Comparison of ENCODE assay signal across 17 cellular contexts in genomic region chr2:12500899-12501298, GRCh38.
DNase-seq lines count a peak whose midpoint lies in the region; ATAC-seq, FAIRE-seq and TF ChIP-seq lines count a peak whose summit lies in the region.
"Had no signal": no experiment of that assay in that cellular context is flagged by ENCODE, and none has a peak within 500 bp of the region (broad histone marks: within the 10 kb centered on the region; RNA-seq: fewer than 3 reads in every experiment).

No MANE protein-coding gene starts in this region.

- H3K9me3 ChIP-seq in left ventricle myocardium inferior (replicated peaks) (no peaks in the 10 kb centered on the region), uterus (no peaks in the 10 kb centered on the region), smooth muscle cell (replicated peaks; ENCODE audit: low read depth) (no peaks in the 10 kb centered on the region), small intestine (ENCODE audit: control insufficient read depth, low read depth) (no peaks in the 10 kb centered on the region)
- H3K9me3 ChIP-seq: vagina had no signal

- no peak overlapping the region for H3K9ac ChIP-seq in smooth muscle cell (ENCODE audit: low read depth)

- H3K27me3 ChIP-seq in left ventricle myocardium inferior (ENCODE audit: low read depth), result no peaks in the 10 kb centered on the region
- no peaks in the 10 kb centered on the region for H3K27me3 ChIP-seq in uterus
- no peaks in the 10 kb centered on the region for H3K27me3 ChIP-seq in smooth muscle cell (ENCODE audit: low read depth)
- no peaks in the 10 kb centered on the region for H3K27me3 ChIP-seq in small intestine (ENCODE audit: control insufficient read depth in 2 of 2, insufficient read depth in 2 of 2, low read length in 2 of 2)
- H3K27me3 ChIP-seq: vagina had no signal

- no peak overlapping the region for H2AFZ ChIP-seq in smooth muscle cell (ENCODE audit: low read depth)

- H3K4me1 Mint-ChIP-seq in T-helper 1 cell treated with Interleukin-12 subunit alpha and Interleukin-12 subunit beta and Interleukin-4 antibody, amounts not matched to agents 30 μg/mL and 1 μg/mL, for 36 hours (ENCODE audit: low read depth), result peaks cover 84% of the 10 kb centered on the region
- H3K4me1 Mint-ChIP-seq in immature natural killer cell, result peaks cover 92 to 94% of the 10 kb centered on the region in 2 donors
- H3K4me1 Mint-ChIP-seq: mesothelial cell of epicardium had no signal

- no peak for ATAC-seq in left cardiac atrium
- ATAC-seq in left colon, result no peak
- ATAC-seq: Panc1 had no signal

- H3K9me3 Mint-ChIP-seq in T-helper 1 cell treated with Interleukin-12 subunit alpha and Interleukin-12 subunit beta and Interleukin-4 antibody, amounts not matched to agents 30 μg/mL and 1 μg/mL, for 36 hours, result peaks cover 17% of the 10 kb centered on the region
- H3K9me3 Mint-ChIP-seq in immature natural killer cell, result no peaks in the 10 kb centered on the region
- H3K9me3 Mint-ChIP-seq: mesothelial cell of epicardium had no signal

- no peaks in the 10 kb centered on the region for H3K36me3 ChIP-seq in left ventricle myocardium inferior
- H3K36me3 ChIP-seq in uterus, result no peaks in the 10 kb centered on the region
- no peaks in the 10 kb centered on the region for H3K36me3 ChIP-seq in smooth muscle cell (ENCODE audit: low read depth)
- no peaks in the 10 kb centered on the region for H3K36me3 ChIP-seq in small intestine (ENCODE audit: control insufficient read depth in 2 of 2, insufficient read depth in 2 of 2, low read length in 2 of 2)
- H3K36me3 ChIP-seq: vagina had no signal

- no peak for DNase-seq in left ventricle myocardium inferior
- DNase-seq in left cardiac atrium, result no peak
- DNase-seq in immature natural killer cell, result no peak
- DNase-seq in uterus, result no peak
- DNase-seq in smooth muscle cell (lab: John Stamatoyannopoulos, UW; ENCODE audit: unreplicated experiment), result no peak
- DNase-seq in left colon, result no peak
- no peak for DNase-seq in small intestine
- DNase-seq: anterior cingulate cortex, MV-4-11, nucleus accumbens had no signal

- no peaks in the 10 kb centered on the region for H3F3A ChIP-seq in smooth muscle cell (ENCODE audit: low read depth)

- peak overlapping the region; percentile 86 for H3K27ac ChIP-seq in left ventricle myocardium inferior (replicated peaks)
- peak overlapping the region; percentile 27 to 54 for H3K27ac ChIP-seq in uterus
- H3K27ac ChIP-seq in smooth muscle cell (ENCODE audit: low read depth), result no peak overlapping the region
- peak overlapping the region in 1 of 2 donors; percentile 12 for H3K27ac ChIP-seq in small intestine (ENCODE audit: low read depth in 1 of 2, low read length in 1 of 2)
- H3K27ac ChIP-seq: vagina, VCaP had no signal

- no peak overlapping the region for H3K4me2 ChIP-seq in smooth muscle cell

- H3K4me3 Mint-ChIP-seq in T-helper 1 cell treated with Interleukin-12 subunit alpha and Interleukin-12 subunit beta and Interleukin-4 antibody, amounts not matched to agents 30 μg/mL and 1 μg/mL, for 36 hours, result peak overlapping the region; percentile 19
- peak overlapping the region; percentile 74 to 86 (median 84) for H3K4me3 Mint-ChIP-seq in immature natural killer cell
- H3K4me3 Mint-ChIP-seq: mesothelial cell of epicardium had no signal

- 96% methylated on average over 1 of the region's 1 CpG for WGBS in smooth muscle cell (ENCODE audit: low lambda C conversion rate)
- 71 to 97% (median 73%) methylated on average over 1 of the region's 1 CpG for WGBS in small intestine, 3 donors

- H3K27ac Mint-ChIP-seq in T-helper 1 cell treated with Interleukin-12 subunit alpha and Interleukin-12 subunit beta and Interleukin-4 antibody, amounts not matched to agents 30 μg/mL and 1 μg/mL, for 36 hours, result peak overlapping the region; percentile 89
- peak overlapping the region; percentile 87 to 97 (median 95) for H3K27ac Mint-ChIP-seq in immature natural killer cell
- H3K27ac Mint-ChIP-seq: mesothelial cell of epicardium; stimulated activated naive B cell treated with anti-CD40 and anti-IgM and Interleukin-4, amounts not matched to agents 10 μg/mL and 1 μg/mL and 100 μg/mL, for 72 hours had no signal

- intact Hi-C loops in left ventricle myocardium inferior (cut with micrococcal nuclease) (no loop called here), left cardiac atrium (cut with DNase I) (no loop called here), uterus (cut with DNase I; ENCODE audit: low total_unique reads) (no loop called here), left colon (cut with DNase I, micrococcal nuclease) (no loop called here)

- no peak for TF ChIP-seq POLR2A in uterus (IDR thresholded peaks at IDR 0.05)

- H4K20me1 ChIP-seq in smooth muscle cell (ENCODE audit: low read depth), result no peaks in the 10 kb centered on the region

- no peak for FAIRE-seq in small intestine (lab: Jason Lieb, UNC)
- FAIRE-seq: colon had no signal

- H3K4me3 ChIP-seq in left ventricle myocardium inferior (no peak overlapping the region), uterus (no peak overlapping the region), smooth muscle cell (no peak overlapping the region), small intestine (ENCODE audit: low read depth in 1 of 2, low read length in 2 of 2) (no peak overlapping the region)
- H3K4me3 ChIP-seq: vagina had no signal

- H3K4me1 ChIP-seq in left ventricle myocardium inferior (peaks cover 27% of the 10 kb centered on the region), uterus (peaks cover 0 to 4% of the 10 kb centered on the region in 2 donors), smooth muscle cell (ENCODE audit: low read depth) (peaks cover 3% of the 10 kb centered on the region), small intestine (ENCODE audit: control insufficient read depth in 2 of 2, insufficient read depth in 1 of 2, low read depth in 1 of 2, low read length in 1 of 2) (no peaks in the 10 kb centered on the region)
- H3K4me1 ChIP-seq: vagina had no signal

- TF ChIP-seq CTCF in left ventricle myocardium inferior (IDR thresholded peaks at IDR 0.05; ENCODE audit: borderline replicate concordance), result no peak
- no peak for TF ChIP-seq CTCF in uterus (IDR thresholded peaks at IDR 0.05)
- TF ChIP-seq CTCF in smooth muscle cell (IDR thresholded peaks at IDR 0.05; ENCODE audit: borderline replicate concordance, insufficient read depth, poor library complexity, severe bottlenecking), result no peak

- peaks cover 17% of the 10 kb centered on the region for H3K36me3 Mint-ChIP-seq in T-helper 1 cell treated with Interleukin-12 subunit alpha and Interleukin-12 subunit beta and Interleukin-4 antibody, amounts not matched to agents 30 μg/mL and 1 μg/mL, for 36 hours (ENCODE audit: low read depth)
- H3K36me3 Mint-ChIP-seq in immature natural killer cell, result peaks cover 0 to 3% (median 0%) of the 10 kb centered on the region in 3 donors
- H3K36me3 Mint-ChIP-seq: mesothelial cell of epicardium; stimulated activated naive B cell treated with anti-CD40 and anti-IgM and Interleukin-4, amounts not matched to agents 10 μg/mL and 1 μg/mL and 100 μg/mL, for 72 hours had no signal

- no peaks in the 10 kb centered on the region for H3K27me3 Mint-ChIP-seq in T-helper 1 cell treated with Interleukin-12 subunit alpha and Interleukin-12 subunit beta and Interleukin-4 antibody, amounts not matched to agents 30 μg/mL and 1 μg/mL, for 36 hours (ENCODE audit: low read depth)
- H3K27me3 Mint-ChIP-seq in immature natural killer cell (ENCODE audit: low read depth in 3 of 3), result peaks cover 0 to 1% (median 0%) of the 10 kb centered on the region in 3 donors

- H3K79me2 ChIP-seq in smooth muscle cell (ENCODE audit: low read depth), result no peaks in the 10 kb centered on the region
